In genomic region chr6:90403489-90404381, GRCh38 we compare ENCODE assay signal across 8 cellular contexts.
DNase-seq lines count a peak whose midpoint lies in the region; ATAC-seq and TF ChIP-seq lines count a peak whose summit lies in the region.

No MANE protein-coding gene starts in this region.

- WGBS in ovary, 3 donors: 20 to 34% (median 23%) methylated on average over 18 of the region's 18 CpGs
- WGBS in sigmoid colon, 2 donors: 60 to 65% methylated on average over 18 of the region's 18 CpGs

- H4K20me1 ChIP-seq in fibroblast of lung (ENCODE audit: control insufficient read depth, extremely low read depth, insufficient read depth, low read length) (no peaks in the 10 kb centered on the region), MM.1S (ENCODE audit: insufficient read depth, low read length) (no peaks in the 10 kb centered on the region)

- H3K4me3 ChIP-seq in HFF-Myc (replicated peaks; ENCODE audit: low read depth, low read length): no peak overlapping the region
- no peak overlapping the region for H3K4me3 ChIP-seq in RWPE2 (ENCODE audit: severe bottlenecking)
- H3K4me3 ChIP-seq in fibroblast of lung (replicated peaks in 1 of 4; ENCODE audit: control extremely low read depth in 1 of 4, insufficient read depth in 1 of 4, low read depth in 3 of 4, low read length in 4 of 4): no peak overlapping the region
- no peak overlapping the region for H3K4me3 ChIP-seq in ovary
- no peak overlapping the region for H3K4me3 ChIP-seq in MM.1S (ENCODE audit: low read length)
- no peak overlapping the region for H3K4me3 ChIP-seq in sigmoid colon

- H2AFZ ChIP-seq in fibroblast of lung (ENCODE audit: low read length): no peak overlapping the region
- no peak overlapping the region for H2AFZ ChIP-seq in MM.1S (ENCODE audit: low read length)

- intact Hi-C loops in ovary (cut with DNase I): loop anchor here in 2 of 4 donors (10.0 kb wide), 2 partner anchors 71 to 449 kb away; no protein-coding TSS in a partner anchor
- intact Hi-C loops in sigmoid colon (cut with DNase I): no loop called here

- H3K27me3 ChIP-seq in RWPE2 (ENCODE audit: insufficient read depth, poor library complexity, severe bottlenecking): no peaks in the 10 kb centered on the region
- peaks cover 4% of the 10 kb centered on the region for H3K27me3 ChIP-seq in fibroblast of lung (ENCODE audit: control insufficient read depth, insufficient read depth, low read length)
- no peaks in the 10 kb centered on the region for H3K27me3 ChIP-seq in ovary
- no peaks in the 10 kb centered on the region for H3K27me3 ChIP-seq in MM.1S (replicated peaks; ENCODE audit: insufficient read depth, low read length)
- H3K27me3 ChIP-seq in sigmoid colon: no peaks in the 10 kb centered on the region

- no peak for TF ChIP-seq EP300 in ovary (IDR thresholded peaks at IDR 0.05)
- TF ChIP-seq EP300 in sigmoid colon (IDR thresholded peaks at IDR 0.05): no peak

- H3K4me1 ChIP-seq in RWPE2 (ENCODE audit: insufficient read depth, poor library complexity, severe bottlenecking) (peaks cover 22% of the 10 kb centered on the region), fibroblast of lung (ENCODE audit: control insufficient read depth, extremely low read depth, insufficient read depth, low read length) (peaks cover 2% of the 10 kb centered on the region), ovary (ENCODE audit: insufficient read depth) (no peaks in the 10 kb centered on the region), MM.1S (ENCODE audit: low read length) (no peaks in the 10 kb centered on the region), sigmoid colon (no peaks in the 10 kb centered on the region)

- TF ChIP-seq POLR2A in ovary (IDR thresholded peaks at IDR 0.05) (no peak), sigmoid colon (IDR thresholded peaks at IDR 0.05) (no peak)

- no peaks in the 10 kb centered on the region for H3K9me2 ChIP-seq in MM.1S (replicated peaks; ENCODE audit: insufficient read depth, low read length)

- no peaks in the 10 kb centered on the region for H3K36me3 ChIP-seq in RWPE2 (ENCODE audit: low read depth)
- no peaks in the 10 kb centered on the region for H3K36me3 ChIP-seq in fibroblast of lung (ENCODE audit: control insufficient read depth, insufficient read depth, low read length)
- H3K36me3 ChIP-seq in ovary: no peaks in the 10 kb centered on the region
- H3K36me3 ChIP-seq in MM.1S (replicated peaks; ENCODE audit: insufficient read depth, low read length): no peaks in the 10 kb centered on the region
- no peaks in the 10 kb centered on the region for H3K36me3 ChIP-seq in sigmoid colon

- peak; percentile 35 for DNase-seq in HFF-Myc (ENCODE audit: extremely low read depth, low read depth)
- DNase-seq in RWPE2 (ENCODE audit: low spot score): no peak
- peak; percentile 88 to 89 for DNase-seq in fibroblast of lung (ENCODE audit: low read depth in 2 of 2)
- peak; percentile 45 to 77 (median 67) for DNase-seq in ovary
- DNase-seq in cortex of kidney (lab: John Stamatoyannopoulos, UW): no peak
- no peak for DNase-seq in hippocampal formation (lab: John Stamatoyannopoulos, UW)
- no peak for DNase-seq in MM.1S
- DNase-seq in sigmoid colon: no peak

- H3K9ac ChIP-seq in fibroblast of lung (ENCODE audit: insufficient read depth, low read length) (no peak overlapping the region), MM.1S (ENCODE audit: low read length) (no peak overlapping the region)

- H3F3A ChIP-seq in MM.1S (ENCODE audit: insufficient read depth, low read length): no peaks in the 10 kb centered on the region

- H3K27ac ChIP-seq in RWPE2 (ENCODE audit: poor library complexity, severe bottlenecking) (no peak overlapping the region), fibroblast of lung (ENCODE audit: insufficient read depth, low read length) (no peak overlapping the region), ovary (no peak overlapping the region), MM.1S (ENCODE audit: low read length) (no peak overlapping the region), sigmoid colon (no peak overlapping the region)

- H3K79me2 ChIP-seq in fibroblast of lung (ENCODE audit: control insufficient read depth, insufficient read depth, low read length): no peaks in the 10 kb centered on the region
- no peaks in the 10 kb centered on the region for H3K79me2 ChIP-seq in MM.1S (ENCODE audit: low read length)

- H3K4me2 ChIP-seq in fibroblast of lung (ENCODE audit: extremely low read depth, insufficient read depth, low read length): no peak overlapping the region
- no peak overlapping the region for H3K4me2 ChIP-seq in MM.1S (ENCODE audit: low read depth, low read length)

- peak; percentile 19; the same call in 1 of the 3 replicates for ATAC-seq in RWPE2 (ENCODE audit: low read depth)

- H3K9me3 ChIP-seq in RWPE2 (ENCODE audit: severe bottlenecking) (no peaks in the 10 kb centered on the region), fibroblast of lung (ENCODE audit: control insufficient read depth, insufficient read depth, low read depth, low read length) (no peaks in the 10 kb centered on the region), ovary (no peaks in the 10 kb centered on the region), MM.1S (replicated peaks; ENCODE audit: insufficient read depth, low read length) (no peaks in the 10 kb centered on the region), sigmoid colon (no peaks in the 10 kb centered on the region)

- no peak for TF ChIP-seq CTCF in HFF-Myc (IDR thresholded peaks at IDR 0.05; ENCODE audit: low read depth, low read length, missing control alignments)
- TF ChIP-seq CTCF in RWPE2 (IDR thresholded peaks at IDR 0.05; ENCODE audit: poor library complexity, severe bottlenecking): no peak
- TF ChIP-seq CTCF in fibroblast of lung (conservative IDR thresholded peaks at IDR 0.05 in 1 of 2, IDR thresholded peaks at IDR 0.05 in 1 of 2; ENCODE audit: low read depth in 1 of 2, low read length in 2 of 2): no peak
- no peak for TF ChIP-seq CTCF in ovary (IDR thresholded peaks at IDR 0.05)
- no peak for TF ChIP-seq CTCF in MM.1S (IDR thresholded peaks at IDR 0.05; ENCODE audit: low read length)
- no peak for TF ChIP-seq CTCF in sigmoid colon (IDR thresholded peaks at IDR 0.05)

Comparison
In these comparisons a context has a peak if more than half of its experiments do, and no peak if none do; other contexts are left out.
1. DNase-seq: peak in HFF-Myc (single experiment), fibroblast of lung (2 of 2) and ovary (5 of 5); none in RWPE2 (single experiment), cortex of kidney (single experiment), hippocampal formation (0 of 2), MM.1S (single experiment) and sigmoid colon (single experiment).